ENCODE assay signal across 29 cellular contexts in genomic region chr1:112061056-112061455, GRCh38.
"Had no signal": no experiment of that assay in that cellular context is flagged by ENCODE, and none has a peak within 500 bp of the region (broad histone marks: within the 10 kb centered on the region; RNA-seq: fewer than 3 reads in every experiment).

No MANE protein-coding gene starts in this region.

- H3K9me3 Mint-ChIP-seq: activated CD4-positive, alpha-beta memory T cell treated with anti-CD3 and anti-CD28 coated beads, Interleukin-2, amount 10 ng/mL, durations not matched to agents 7 days and 5 days; activated naive CD8-positive, alpha-beta T cell treated with anti-CD3 and anti-CD28 coated beads for 36 hours had no signal

- H3K27ac ChIP-seq: brain microvascular endothelial cell, cardiac muscle cell, KMS-11, PC-9, SJCRH30, SK-N-MC, WERI-Rb-1 had no signal

- ATAC-seq: activated CD8-positive, alpha-beta memory T cell treated with anti-CD3 and anti-CD28 coated beads, Interleukin-2, amount 10 ng/mL, durations not matched to agents 7 days and 5 days had no signal

- H3K4me1 ChIP-seq: SJCRH30 had no signal

- H3K4me3 ChIP-seq: cardiac muscle cell, PC-9, SJCRH30, SK-N-MC had no signal

- H2AFZ ChIP-seq: PC-9 had no signal

- H3K4me3 Mint-ChIP-seq: activated CD4-positive, alpha-beta memory T cell treated with anti-CD3 and anti-CD28 coated beads, Interleukin-2, amount 10 ng/mL, durations not matched to agents 7 days and 5 days; activated CD8-positive, alpha-beta memory T cell treated with anti-CD3 and anti-CD28 coated beads, Interleukin-2, amount 10 ng/mL, durations not matched to agents 7 days and 5 days; activated naive CD8-positive, alpha-beta T cell treated with anti-CD3 and anti-CD28 coated beads for 36 hours had no signal

- H3K27me3 ChIP-seq: brain microvascular endothelial cell, cardiac muscle cell, SJCRH30 had no signal

- H3K9ac ChIP-seq: KMS-11 had no signal

- H3K36me3 Mint-ChIP-seq: activated CD8-positive, alpha-beta memory T cell treated with anti-CD3 and anti-CD28 coated beads, Interleukin-2, amount 10 ng/mL, durations not matched to agents 7 days and 5 days; activated naive CD8-positive, alpha-beta T cell treated with anti-CD3 and anti-CD28 coated beads for 36 hours had no signal

- DNase-seq: activated CD4-positive, alpha-beta memory T cell treated with anti-CD3 and anti-CD28 coated beads, Interleukin-2, amount 10 ng/mL, durations not matched to agents 7 days and 5 days; activated CD4-positive, alpha-beta T cell treated with anti-CD3 and anti-CD28 coated beads for 1 hour; activated CD4-positive, alpha-beta T cell treated with anti-CD3 and anti-CD28 coated beads for 48 hours; activated CD4-positive, CD25-positive, alpha-beta regulatory T cell; activated CD8-positive, alpha-beta memory T cell treated with anti-CD3 and anti-CD28 coated beads for 24 hours; activated CD8-positive, alpha-beta memory T cell treated with anti-CD3 and anti-CD28 coated beads, Interleukin-2, amount 10 ng/mL, durations not matched to agents 7 days and 5 days; activated CD8-positive, alpha-beta memory T cell treated with anti-CD3 and anti-CD28 coated beads, Interleukin-2, amount 50 U/mL, for 48 hours; activated effector memory CD4-positive, alpha-beta T cell treated with Interleukin-2 at 50 U/mL for 16 hours; activated naive CD4-positive, alpha-beta T cell treated with anti-CD3 and anti-CD28 coated beads, Interleukin-2, amount 50 U/mL, for 16 hours; activated naive CD8-positive, alpha-beta T cell treated with anti-CD3 and anti-CD28 coated beads for 36 hours; activated T-cell treated with anti-CD3 and anti-CD28 coated beads, Interleukin-2, amount 50 U/mL, for 48 hours; amniotic stem cell; aorta; brain microvascular endothelial cell; NCI-H1048; NCI-H1436 treated with DMSO at 0.1 percent for 48 hours; NCI-H2029; NCI-H345; NCI-H524 treated with DMSO at 0.1 percent for 48 hours; NCI-H748 treated with DMSO at 0.1 percent for 48 hours; NK-92 treated with Interleukin-12 subunit alpha and Interleukin-12 subunit beta, amount 100 ng/mL, for 24 hours; PC-9; SHP77; SJCRH30; T1000; WERI-Rb-1 had no signal

- H3K36me3 ChIP-seq: brain microvascular endothelial cell, cardiac muscle cell, SJCRH30, WERI-Rb-1 had no signal

- H3K4me1 Mint-ChIP-seq: activated CD8-positive, alpha-beta memory T cell treated with anti-CD3 and anti-CD28 coated beads, Interleukin-2, amount 10 ng/mL, durations not matched to agents 7 days and 5 days; activated naive CD8-positive, alpha-beta T cell treated with anti-CD3 and anti-CD28 coated beads for 36 hours had no signal

- H3K9me3 ChIP-seq: SJCRH30 had no signal

- H3K4me2 ChIP-seq: KMS-11, PC-9 had no signal

- H3K27ac Mint-ChIP-seq: activated CD4-positive, alpha-beta memory T cell treated with anti-CD3 and anti-CD28 coated beads, Interleukin-2, amount 10 ng/mL, durations not matched to agents 7 days and 5 days; activated CD8-positive, alpha-beta memory T cell treated with anti-CD3 and anti-CD28 coated beads, Interleukin-2, amount 10 ng/mL, durations not matched to agents 7 days and 5 days; activated naive CD8-positive, alpha-beta T cell treated with anti-CD3 and anti-CD28 coated beads for 36 hours had no signal
